Comparison of ENCODE assay signal across 9 cellular contexts in genomic region chr2:190843874-190844699, GRCh38. TPM values are rescaled to one million over a fixed set of nuclear protein-coding genes. Genes with fewer than 3 reads are reported as not detected.
A peak's percentile ranks its signal among the peaks of the same experiment; 100 is the strongest.
DNase-seq lines count a peak whose midpoint lies in the region; ATAC-seq, FAIRE-seq and TF ChIP-seq lines count a peak whose summit lies in the region.
"Had no signal": no experiment of that assay in that cellular context is flagged by ENCODE, and none has a peak within 500 bp of the region (broad histone marks: within the 10 kb centered on the region; RNA-seq: fewer than 3 reads in every experiment).

No MANE protein-coding gene starts in this region.

- no peaks in the 10 kb centered on the region for H3K9me3 ChIP-seq in astrocyte (ENCODE audit: insufficient read depth, low read depth, low read length)
- no peaks in the 10 kb centered on the region for H3K9me3 ChIP-seq in esophagus muscularis mucosa
- H3K9me3 ChIP-seq: neutrophil had no signal

- no peak overlapping the region for H3K56ac ChIP-seq in mesendoderm (ENCODE audit: low read length)

- no peaks in the 10 kb centered on the region for H4K20me1 ChIP-seq in astrocyte (ENCODE audit: insufficient read depth, low read length)

- H3K36me3 Mint-ChIP-seq in astrocyte (ENCODE audit: low read depth, unreplicated experiment): no peaks in the 10 kb centered on the region
- H3K36me3 Mint-ChIP-seq in osteocyte (ENCODE audit: unreplicated experiment): no peaks in the 10 kb centered on the region

- H2BK15ac ChIP-seq in mesendoderm (replicated peaks; ENCODE audit: low read depth): no peak overlapping the region

- H3K18ac ChIP-seq in mesendoderm (ENCODE audit: low read length): no peak overlapping the region

- H3K36me3 ChIP-seq in astrocyte (ENCODE audit: insufficient read depth, low read length) (no peaks in the 10 kb centered on the region), esophagus muscularis mucosa (no peaks in the 10 kb centered on the region), mesendoderm (ENCODE audit: control insufficient read depth, insufficient read depth, low read length) (no peaks in the 10 kb centered on the region)
- H3K36me3 ChIP-seq: neutrophil had no signal

- TF ChIP-seq CTCF in astrocyte (IDR thresholded peaks at IDR 0.05; ENCODE audit: insufficient read depth, low read depth, low read length): no peak
- TF ChIP-seq CTCF in osteocyte (IDR thresholded peaks at IDR 0.05): no peak
- TF ChIP-seq CTCF in esophagus muscularis mucosa (IDR thresholded peaks at IDR 0.05): no peak

- H3K23ac ChIP-seq in mesendoderm (ENCODE audit: low read length): no peak overlapping the region

- H3K79me2 ChIP-seq in astrocyte (ENCODE audit: insufficient read depth, low read length) (no peaks in the 10 kb centered on the region), mesendoderm (ENCODE audit: control insufficient read depth, insufficient read depth, low read length) (no peaks in the 10 kb centered on the region)

- no peak overlapping the region for H2BK120ac ChIP-seq in mesendoderm (ENCODE audit: low read depth, low read length)

- peak overlapping the region; percentile 6 for H3K4me2 ChIP-seq in astrocyte (ENCODE audit: low read length)
- H3K4me2 ChIP-seq in mesendoderm (ENCODE audit: low read length): no peak overlapping the region

- no peaks in the 10 kb centered on the region for H3K79me1 ChIP-seq in mesendoderm (ENCODE audit: low read length)

- DNase-seq in EH (ENCODE audit: low read depth) (peak; percentile 72), HPDE6-E6E7 (ENCODE audit: extremely low spot score) (peak; percentile 60), astrocyte (ENCODE audit: low read depth) (peak; percentile 64), osteocyte (ENCODE audit: extremely low spot score, unreplicated experiment) (no peak), cardiac septum (ENCODE audit: low spot score) (no peak), esophagus muscularis mucosa (ENCODE audit: extremely low spot score) (no peak), mesendoderm (no peak)

- FAIRE-seq in astrocyte (lab: Jason Lieb, UNC): no peak

- H3K4me3 Mint-ChIP-seq in astrocyte (ENCODE audit: unreplicated experiment): peak overlapping the region; percentile 34
- no peak overlapping the region for H3K4me3 Mint-ChIP-seq in osteocyte (ENCODE audit: unreplicated experiment)

- H3K4me1 Mint-ChIP-seq in astrocyte (ENCODE audit: low read depth, unreplicated experiment) (peaks cover 43% of the 10 kb centered on the region), osteocyte (ENCODE audit: unreplicated experiment) (peaks cover 40% of the 10 kb centered on the region)

- H3K27ac Mint-ChIP-seq in astrocyte (ENCODE audit: unreplicated experiment) (peak overlapping the region; percentile 88), osteocyte (ENCODE audit: unreplicated experiment) (no peak overlapping the region)

- TF ChIP-seq POLR2A in esophagus muscularis mucosa (IDR thresholded peaks at IDR 0.05; ENCODE audit: low read depth): no peak

- H2AFZ ChIP-seq in astrocyte (ENCODE audit: low read depth, low read length): no peak overlapping the region

- no peaks in the 10 kb centered on the region for H3K27me3 ChIP-seq in astrocyte (ENCODE audit: insufficient read depth, low read length)
- no peaks in the 10 kb centered on the region for H3K27me3 ChIP-seq in esophagus muscularis mucosa
- no peaks in the 10 kb centered on the region for H3K27me3 ChIP-seq in mesendoderm (ENCODE audit: insufficient read depth, low read length, poor library complexity)
- H3K27me3 ChIP-seq: neutrophil had no signal

- peak; percentile 88 for ATAC-seq in GM21526 (IDR thresholded peaks at IDR 0.05; ENCODE audit: low FRiP score, unreplicated experiment)

- 96% methylated on average over 3 of the region's 3 CpGs for WGBS in esophagus muscularis mucosa
- no CpG with 5 or more reads among the region's 3 CpGs for WGBS in mesendoderm (ENCODE audit: extremely low coverage, insufficient coverage, low lambda C conversion rate)

- no peaks in the 10 kb centered on the region for H3K9me3 Mint-ChIP-seq in astrocyte (ENCODE audit: unreplicated experiment)
- peaks cover 3% of the 10 kb centered on the region for H3K9me3 Mint-ChIP-seq in osteocyte (ENCODE audit: unreplicated experiment)

- TF ChIP-seq EP300 in esophagus muscularis mucosa (IDR thresholded peaks at IDR 0.05): no peak

- no peak overlapping the region for H4K5ac ChIP-seq in mesendoderm (ENCODE audit: low read length)

- H3K4me1 ChIP-seq in astrocyte (ENCODE audit: insufficient read depth, low read length) (peaks cover 13% of the 10 kb centered on the region), esophagus muscularis mucosa (peaks cover 6 to 26% (median 19%) of the 10 kb centered on the region in 4 donors), mesendoderm (ENCODE audit: control insufficient read depth, low read depth, low read length) (no peaks in the 10 kb centered on the region)

- no peak overlapping the region for H3K9ac ChIP-seq in astrocyte (ENCODE audit: low read length)
- H3K9ac ChIP-seq in mesendoderm (ENCODE audit: low read length): no peak overlapping the region

- no peak overlapping the region for H2AK5ac ChIP-seq in mesendoderm (ENCODE audit: low read length)

- no peak overlapping the region for H3K4me3 ChIP-seq in astrocyte (ENCODE audit: insufficient read depth, low read depth, low read length)
- H3K4me3 ChIP-seq in esophagus muscularis mucosa: no peak overlapping the region
- H3K4me3 ChIP-seq in mesendoderm (ENCODE audit: low read length): no peak overlapping the region

- no peak overlapping the region for H3K4ac ChIP-seq in mesendoderm (ENCODE audit: low read depth, low read length)

- no peaks in the 10 kb centered on the region for H3K27me3 Mint-ChIP-seq in astrocyte (ENCODE audit: low read depth, unreplicated experiment)
- H3K27me3 Mint-ChIP-seq in osteocyte (ENCODE audit: unreplicated experiment): no peaks in the 10 kb centered on the region

- no peak overlapping the region for H2BK5ac ChIP-seq in mesendoderm (ENCODE audit: low read length)

- intact Hi-C loops in cardiac septum (cut with DNase I) (no loop called here), esophagus muscularis mucosa (cut with DNase I) (loop anchor here (10.0 kb wide), 1 partner anchor 171 kb away; the partner anchor contains the start of gene STAT1)

- H3K27ac ChIP-seq in astrocyte (ENCODE audit: low read depth, low read length): no peak overlapping the region
- no peak overlapping the region for H3K27ac ChIP-seq in esophagus muscularis mucosa (replicated peaks in 1 of 4)
- H3K27ac ChIP-seq in mesendoderm (ENCODE audit: low read depth, low read length): no peak overlapping the region
- H3K27ac ChIP-seq: neutrophil had no signal

- H4K8ac ChIP-seq in mesendoderm (ENCODE audit: low read depth, low read length): no peak overlapping the region

RNA-seq across cellular contexts. Expression of gene GLS, which starts 36.5 kb away (rescaled TPM):
- total RNA-seq in astrocyte (189 and 194 TPM in 2 replicates), osteocyte (167 and 178 TPM in 2 replicates), cardiac septum (80.2 TPM), esophagus muscularis mucosa (100 to 1,000 TPM in 1 of 4 donors, 10 to 100 TPM in 3; 93.6 to 125 (median 94.0) TPM)
- 41.6 TPM for polyA plus RNA-seq in mesendoderm (2013, experiment 1 of 2)
- polyA plus RNA-seq in mesendoderm (2013, experiment 2 of 2): 41.3 TPM

Comparison
In these comparisons a context has a peak if more than half of its experiments do, and no peak if none do; other contexts are left out.
1. DNase-seq: peak in EH (single experiment), HPDE6-E6E7 (single experiment) and astrocyte (single experiment); none in osteocyte (single experiment), cardiac septum (single experiment), esophagus muscularis mucosa (single experiment) and mesendoderm (single experiment).